Comparison of ENCODE assay signal across 8 cellular contexts in the genomic region with DNA sequence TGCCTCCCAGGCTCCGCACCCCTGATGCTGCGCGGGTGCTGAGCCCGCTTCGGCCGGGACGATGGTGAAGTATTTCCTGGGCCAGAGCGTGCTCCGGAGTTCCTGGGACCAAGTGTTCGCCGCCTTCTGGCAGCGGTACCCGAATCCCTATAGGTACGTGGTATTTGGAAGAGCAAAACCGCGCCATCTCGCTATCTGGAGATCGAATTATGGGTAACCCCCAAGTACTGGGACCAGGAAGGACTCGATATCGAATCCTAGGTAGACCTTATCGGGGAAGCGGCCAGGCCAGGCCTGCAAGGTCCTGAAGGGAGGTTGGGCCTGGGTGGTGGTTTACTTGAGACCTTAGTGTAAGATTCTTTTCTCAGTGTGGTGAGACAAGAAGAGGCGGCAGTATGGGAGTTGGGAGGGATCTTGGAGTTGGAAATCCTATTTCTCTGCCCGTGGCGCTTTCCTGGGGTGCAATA. TPM values are rescaled to one million over a fixed set of nuclear protein-coding genes. Genes with fewer than 3 reads are reported as not detected.
DNase-seq lines count a peak whose midpoint lies in the region; ATAC-seq, FAIRE-seq and TF ChIP-seq lines count a peak whose summit lies in the region.

No MANE protein-coding gene starts in this region.

- H3K27me3 Mint-ChIP-seq in GM23338 (ENCODE audit: insufficient read depth, low read depth, poor library complexity): peaks cover 28% of the 10 kb centered on the region
- H3K27me3 Mint-ChIP-seq in activated T-cell treated with anti-CD3 and anti-CD28 coated beads, Interleukin-2, amount 50 U/mL, for 72 hours (ENCODE audit: low read depth): no peaks in the 10 kb centered on the region
- no peaks in the 10 kb centered on the region for H3K27me3 Mint-ChIP-seq in stimulated activated naive B cell treated with anti-CD40 and anti-IgM and Interleukin-4, amounts not matched to agents 10 μg/mL and 1 μg/mL and 100 μg/mL, for 72 hours

- H3K9me3 ChIP-seq in A549: no peaks in the 10 kb centered on the region

- POLR2A ChIA-PET in A549 (lab: Yijun Ruan, JAX): no interaction called here

- H3K79me2 ChIP-seq in GM23338 (replicated peaks; ENCODE audit: insufficient read depth): peaks cover 21% of the 10 kb centered on the region

- peaks cover 48% of the 10 kb centered on the region for H3K36me3 Mint-ChIP-seq in GM23338 (ENCODE audit: low read depth)
- H3K36me3 Mint-ChIP-seq in activated T-cell treated with anti-CD3 and anti-CD28 coated beads, Interleukin-2, amount 50 U/mL, for 72 hours (ENCODE audit: insufficient read depth in 2 of 2): peaks cover 5 to 14% of the 10 kb centered on the region in 2 donors
- peaks cover 16 to 44% of the 10 kb centered on the region in 2 donors for H3K36me3 Mint-ChIP-seq in stimulated activated naive B cell treated with anti-CD40 and anti-IgM and Interleukin-4, amounts not matched to agents 10 μg/mL and 1 μg/mL and 100 μg/mL, for 72 hours

- H3K27me3 ChIP-seq in GM23338 (ENCODE audit: insufficient read depth): no peaks in the 10 kb centered on the region

- no peaks in the 10 kb centered on the region for H3K9me2 ChIP-seq in GM23338 (ENCODE audit: insufficient read depth)

- TF ChIP-seq RAD21 in A549 (conservative IDR thresholded peaks at IDR 0.05 in 1 of 2, IDR thresholded peaks at IDR 0.05 in 1 of 2): no peak

- CTCF ChIA-PET in A549 (lab: Yijun Ruan, JAX): interaction anchor here (1.2 to 4.6 kb wide), 2 partner anchors 14 to 191 kb away, joined by 3 to 24 read pairs; no protein-coding TSS in a partner anchor

- 0 out of 2 replicates have a peak overlapping the region, but pooled peaks have one; percentile 69 for H2AFZ ChIP-seq in GM23338

- H3K9me3 Mint-ChIP-seq in GM23338: no peaks in the 10 kb centered on the region; the same call in 2 of the 3 replicates
- H3K9me3 Mint-ChIP-seq in activated T-cell treated with anti-CD3 and anti-CD28 coated beads, Interleukin-2, amount 50 U/mL, for 72 hours: no peaks in the 10 kb centered on the region
- no peaks in the 10 kb centered on the region for H3K9me3 Mint-ChIP-seq in stimulated activated naive B cell treated with anti-CD40 and anti-IgM and Interleukin-4, amounts not matched to agents 10 μg/mL and 1 μg/mL and 100 μg/mL, for 72 hours

- FAIRE-seq in A549 (lab: Jason Lieb, UNC): no peak

- 2% methylated on average over 19 of the region's 25 CpGs for WGBS in A549 (ENCODE audit: missing lambda C conversion rate)

- ATAC-seq in A549 (peak in 1 of 2 experiments; percentile 1; a peak in 2 of 6 replicates), GM23338 (no peak), GM19455 (IDR thresholded peaks at IDR 0.05; ENCODE audit: unreplicated experiment) (no peak), HG03108 (IDR thresholded peaks at IDR 0.05; ENCODE audit: unreplicated experiment) (no peak)
- ATAC-seq in activated T-cell treated with anti-CD3 and anti-CD28 coated beads, Interleukin-2, amount 50 U/mL, for 72 hours (replicated peaks in 1 of 2): peak in 1 of 2 donors; percentile 3
- ATAC-seq in stimulated activated naive B cell treated with anti-CD40 and anti-IgM and Interleukin-4, amounts not matched to agents 10 μg/mL and 1 μg/mL and 100 μg/mL, for 72 hours (replicated peaks): no peak

- no peak for DNase-seq in A549 (ENCODE audit: low read depth in 1 of 2, low spot score in 1 of 2)
- no peak for DNase-seq in GM23338 (ENCODE audit: low spot score)
- DNase-seq in activated T-cell treated with anti-CD3 and anti-CD28 coated beads, Interleukin-2, amount 50 U/mL, for 72 hours: no peak
- no peak for DNase-seq in stimulated activated naive B cell treated with anti-CD40 and anti-IgM and Interleukin-4, amounts not matched to agents 10 μg/mL and 1 μg/mL and 100 μg/mL, for 72 hours
- no peak for DNase-seq in AG08395 (ENCODE audit: low spot score)

- TF ChIP-seq CTCF in A549 (IDR thresholded peaks at IDR 0.05) (no peak; the same call in 2 of the 3 replicates), GM23338 (conservative IDR thresholded peaks at IDR 0.05; ENCODE audit: low read depth in 2 of 2) (no peak)

- H3K4me3 Mint-ChIP-seq in GM23338: peak overlapping the region; percentile 99
- peak overlapping the region; percentile 87 to 90 for H3K4me3 Mint-ChIP-seq in activated T-cell treated with anti-CD3 and anti-CD28 coated beads, Interleukin-2, amount 50 U/mL, for 72 hours
- H3K4me3 Mint-ChIP-seq in stimulated activated naive B cell treated with anti-CD40 and anti-IgM and Interleukin-4, amounts not matched to agents 10 μg/mL and 1 μg/mL and 100 μg/mL, for 72 hours: peak overlapping the region; percentile 89 to 90

- H3K36me3 ChIP-seq in GM23338 (ENCODE audit: insufficient read depth): peaks cover 17% of the 10 kb centered on the region

- H3K4me3 ChIP-seq in A549: peak overlapping the region; percentile 68
- peak overlapping the region; percentile 99 for H3K4me3 ChIP-seq in GM23338
- peak overlapping the region; percentile 95 for H3K4me3 ChIP-seq in iPS-11a (ENCODE audit: low read depth, low read length)

- H3K27ac Mint-ChIP-seq in GM23338: peak overlapping the region; percentile 97
- H3K27ac Mint-ChIP-seq in activated T-cell treated with anti-CD3 and anti-CD28 coated beads, Interleukin-2, amount 50 U/mL, for 72 hours: peak overlapping the region; percentile 87
- peak overlapping the region; percentile 90 for H3K27ac Mint-ChIP-seq in stimulated activated naive B cell treated with anti-CD40 and anti-IgM and Interleukin-4, amounts not matched to agents 10 μg/mL and 1 μg/mL and 100 μg/mL, for 72 hours

- peaks cover 39% of the 10 kb centered on the region for H3F3A ChIP-seq in GM23338 (replicated peaks; ENCODE audit: low read depth)

- H3K4me1 ChIP-seq in A549 (peaks cover 42% of the 10 kb centered on the region), GM23338 (ENCODE audit: insufficient read depth) (peaks cover 15% of the 10 kb centered on the region)

- peaks cover 49% of the 10 kb centered on the region for H3K4me1 Mint-ChIP-seq in GM23338
- H3K4me1 Mint-ChIP-seq in activated T-cell treated with anti-CD3 and anti-CD28 coated beads, Interleukin-2, amount 50 U/mL, for 72 hours (ENCODE audit: low read depth): peaks cover 69% of the 10 kb centered on the region
- peaks cover 49 to 80% of the 10 kb centered on the region in 2 donors for H3K4me1 Mint-ChIP-seq in stimulated activated naive B cell treated with anti-CD40 and anti-IgM and Interleukin-4, amounts not matched to agents 10 μg/mL and 1 μg/mL and 100 μg/mL, for 72 hours

- no peak for TF ChIP-seq POLR2A in A549 (IDR thresholded peaks at IDR 0.05; ENCODE audit: low read length)

- no peak for TF ChIP-seq EP300 in A549 (IDR thresholded peaks at IDR 0.05)

- H3K4me2 ChIP-seq in A549: peak overlapping the region; percentile 99
- H3K4me2 ChIP-seq in GM23338: peak overlapping the region; percentile 99

- H4K20me1 ChIP-seq in GM23338 (replicated peaks; ENCODE audit: insufficient read depth): peaks cover 29% of the 10 kb centered on the region

- H3K27ac ChIP-seq in A549 (peak overlapping the region; percentile 95 to 96), GM23338 (ENCODE audit: low read depth) (peak overlapping the region; percentile 80; the same call in 1 of the 2 replicates)

RNA-seq across cellular contexts. Expression of gene PRELID1, which starts 0.4 kb away (rescaled TPM):
- polyA plus RNA-seq in A549 (2011; rRNA removed) (218 and 227 TPM in 2 replicates), A549 (2017; fragmentation: RNase III; extraction: RNeasy Plus Mini Kit Qiagen cat#74134 plus additional on column Dnase treatment) (234 to 268 TPM (median 250 TPM) in 3 replicates), GM23338 (2016; fragmentation: Nextera tagmentation; extraction: Ambion mirVana) (349 and 359 TPM in 2 replicates)
- 555 and 569 TPM in 2 replicates for polyA plus RNA-seq in A549 (2012; cell fraction: cytosol; rRNA removed)
- polyA plus RNA-seq in A549 (2012; cell fraction: nucleus; rRNA removed): 295 and 331 TPM in 2 replicates
- polyA minus RNA-seq in A549 (2011; rRNA and poly(A)+ RNA removed): 140 and 167 TPM in 2 replicates
- total RNA-seq in GM23338 (2014; rRNA removed; shearing (Covaris generic)): 271 and 328 TPM in 2 replicates
- 100 to 1,000 TPM; 118 to 128 TPM for total RNA-seq in activated T-cell treated with anti-CD3 and anti-CD28 coated beads, Interleukin-2, amount 50 U/mL, for 72 hours

RNA-seq across cellular contexts. Expression of gene RAB24, which starts 0.4 kb away (rescaled TPM):
- 31.2 and 31.3 TPM in 2 replicates for polyA plus RNA-seq in A549 (2011; rRNA removed)
- polyA plus RNA-seq in A549 (2012; cell fraction: cytosol; rRNA removed): 67.8 and 69.1 TPM in 2 replicates
- 136 and 139 TPM in 2 replicates for polyA plus RNA-seq in A549 (2012; cell fraction: nucleus; rRNA removed)
- 30.0 to 34.5 TPM (median 33.7 TPM) in 3 replicates for polyA plus RNA-seq in A549 (2017; fragmentation: RNase III; extraction: RNeasy Plus Mini Kit Qiagen cat#74134 plus additional on column Dnase treatment)
- 10.8 and 12.4 TPM in 2 replicates for polyA minus RNA-seq in A549 (2011; rRNA and poly(A)+ RNA removed)
- 24.8 and 27.1 TPM in 2 replicates for total RNA-seq in GM23338 (2014; rRNA removed; shearing (Covaris generic))
- polyA plus RNA-seq in GM23338 (2016; fragmentation: Nextera tagmentation; extraction: Ambion mirVana): 26.1 and 27.7 TPM in 2 replicates
- total RNA-seq in activated T-cell treated with anti-CD3 and anti-CD28 coated beads, Interleukin-2, amount 50 U/mL, for 72 hours: 10 to 100 TPM; 26.3 to 29.4 TPM

RNA-seq across cellular contexts. Expression of gene MXD3, which starts 7.7 kb away (rescaled TPM):
- polyA plus RNA-seq in A549 (2011; rRNA removed) (4.1 and 5.3 TPM in 2 replicates), A549 (2017; fragmentation: RNase III; extraction: RNeasy Plus Mini Kit Qiagen cat#74134 plus additional on column Dnase treatment) (12.4 to 16.9 TPM (median 15.2 TPM) in 3 replicates), GM23338 (2016; fragmentation: Nextera tagmentation; extraction: Ambion mirVana) (8.4 and 9.9 TPM in 2 replicates)
- 23.7 and 28.1 TPM in 2 replicates for polyA plus RNA-seq in A549 (2012; cell fraction: cytosol; rRNA removed)
- 66.4 and 71.5 TPM in 2 replicates for polyA plus RNA-seq in A549 (2012; cell fraction: nucleus; rRNA removed)
- polyA minus RNA-seq in A549 (2011; rRNA and poly(A)+ RNA removed): 2.0 and 2.6 TPM in 2 replicates
- total RNA-seq in GM23338 (2014; rRNA removed; shearing (Covaris generic)): 11.6 and 13.0 TPM in 2 replicates
- total RNA-seq in activated T-cell treated with anti-CD3 and anti-CD28 coated beads, Interleukin-2, amount 50 U/mL, for 72 hours: 10 to 100 TPM; 44.2 to 61.1 TPM

RNA-seq across cellular contexts. Expression of gene LMAN2, which starts 47.5 kb away (rescaled TPM):
- polyA plus RNA-seq in A549 (2011; rRNA removed) (123 and 172 TPM in 2 replicates), A549 (2017; fragmentation: RNase III; extraction: RNeasy Plus Mini Kit Qiagen cat#74134 plus additional on column Dnase treatment) (207 to 222 TPM (median 210 TPM) in 3 replicates), GM23338 (2016; fragmentation: Nextera tagmentation; extraction: Ambion mirVana) (145 and 153 TPM in 2 replicates)
- 328 and 334 TPM in 2 replicates for polyA plus RNA-seq in A549 (2012; cell fraction: cytosol; rRNA removed)
- polyA plus RNA-seq in A549 (2012; cell fraction: nucleus; rRNA removed): 418 and 431 TPM in 2 replicates
- polyA minus RNA-seq in A549 (2011; rRNA and poly(A)+ RNA removed): 230 and 259 TPM in 2 replicates
- 220 and 227 TPM in 2 replicates for total RNA-seq in GM23338 (2014; rRNA removed; shearing (Covaris generic))
- 100 to 1,000 TPM; 115 to 124 TPM for total RNA-seq in activated T-cell treated with anti-CD3 and anti-CD28 coated beads, Interleukin-2, amount 50 U/mL, for 72 hours

RNA-seq across cellular contexts. Expression of gene RGS14, which starts 53.8 kb away (rescaled TPM):
- 3.9 and 5.8 TPM in 2 replicates for polyA plus RNA-seq in A549 (2011; rRNA removed)
- 13.9 and 18.5 TPM in 2 replicates for polyA plus RNA-seq in A549 (2012; cell fraction: cytosol; rRNA removed)
- polyA plus RNA-seq in A549 (2012; cell fraction: nucleus; rRNA removed): 16.1 and 18.7 TPM in 2 replicates
- 5.2 to 8.4 TPM (median 6.4 TPM) in 3 replicates for polyA plus RNA-seq in A549 (2017; fragmentation: RNase III; extraction: RNeasy Plus Mini Kit Qiagen cat#74134 plus additional on column Dnase treatment)
- 2.6 and 2.9 TPM in 2 replicates for polyA minus RNA-seq in A549 (2011; rRNA and poly(A)+ RNA removed)
- 37.9 and 39.3 TPM in 2 replicates for total RNA-seq in GM23338 (2014; rRNA removed; shearing (Covaris generic))
- 23.5 and 24.8 TPM in 2 replicates for polyA plus RNA-seq in GM23338 (2016; fragmentation: Nextera tagmentation; extraction: Ambion mirVana)
- total RNA-seq in activated T-cell treated with anti-CD3 and anti-CD28 coated beads, Interleukin-2, amount 50 U/mL, for 72 hours: 10 to 100 TPM; 41.3 to 50.8 TPM
